Comparison of ENCODE assay signal across 8 cellular contexts in genomic region chr6:32843321-32843978, GRCh38. TPM values are rescaled to one million over a fixed set of nuclear protein-coding genes. Genes with fewer than 3 reads are reported as not detected.
DNase-seq lines count a peak whose midpoint lies in the region; ATAC-seq and TF ChIP-seq lines count a peak whose summit lies in the region.

No MANE protein-coding gene starts in this region.

- H3K27ac Mint-ChIP-seq in activated CD4-positive, alpha-beta T cell treated with anti-CD3 and anti-CD28 coated beads, Interleukin-2, amount 10 ng/mL, durations not matched to agents 7 days and 5 days = peak overlapping the region; percentile 100

- POLR2A ChIA-PET in activated CD4-positive, alpha-beta T cell treated with anti-CD3 and anti-CD28 coated beads, Interleukin-2, amount 10 ng/mL, durations not matched to agents 7 days and 5 days (lab: Charles Lee) = interaction anchor here (1.0 to 2.8 kb wide), 5 partner anchors 10 to 648 kb away, joined by 3 to 54 read pairs (median 5); partner anchors contain the start of genes PSMB9 and TAP1

- H3K36me3 ChIP-seq in SJSA1 = peaks cover 73% of the 10 kb centered on the region

- H3K27me3 ChIP-seq in SJSA1 (replicated peaks) = no peaks in the 10 kb centered on the region

- H3K27ac ChIP-seq in SJSA1 = peak overlapping the region; percentile 93

- CTCF ChIA-PET in activated CD4-positive, alpha-beta T cell treated with anti-CD3 and anti-CD28 coated beads, Interleukin-2, amount 10 ng/mL, durations not matched to agents 7 days and 5 days (lab: Charles Lee) = interaction anchor here (1.0 to 7.1 kb wide), 6 partner anchors 12 to 141 kb away, joined by 3 to 88 read pairs (median 4); partner anchors contain the start of genes HLA-DMA, PSMB9 and TAP1

- no peak for TF ChIP-seq CTCF in fibroblast of pulmonary artery (IDR thresholded peaks at IDR 0.05; ENCODE audit: low read length, missing control alignments)

- H3K4me3 ChIP-seq in SJSA1 (peak overlapping the region; percentile 68), fibroblast of pulmonary artery (replicated peaks; ENCODE audit: low read depth, low read length) (peak overlapping the region; percentile 92)

- no peaks in the 10 kb centered on the region for H3K9me3 ChIP-seq in SJSA1 (replicated peaks)

- H3K4me1 ChIP-seq in SJSA1 (replicated peaks) = peaks cover 19% of the 10 kb centered on the region

- H3K27me3 Mint-ChIP-seq in activated CD4-positive, alpha-beta T cell treated with anti-CD3 and anti-CD28 coated beads, Interleukin-2, amount 10 ng/mL, durations not matched to agents 7 days and 5 days = no peaks in the 10 kb centered on the region

- peaks cover 84% of the 10 kb centered on the region for H3K36me3 Mint-ChIP-seq in activated CD4-positive, alpha-beta T cell treated with anti-CD3 and anti-CD28 coated beads, Interleukin-2, amount 10 ng/mL, durations not matched to agents 7 days and 5 days (ENCODE audit: low read depth)

- H3K9me3 Mint-ChIP-seq in activated CD4-positive, alpha-beta T cell treated with anti-CD3 and anti-CD28 coated beads, Interleukin-2, amount 10 ng/mL, durations not matched to agents 7 days and 5 days = no peaks in the 10 kb centered on the region

- peak overlapping the region; percentile 99 for H3K4me3 Mint-ChIP-seq in activated CD4-positive, alpha-beta T cell treated with anti-CD3 and anti-CD28 coated beads, Interleukin-2, amount 10 ng/mL, durations not matched to agents 7 days and 5 days

- DNase-seq in activated CD4-positive, alpha-beta T cell treated with anti-CD3 and anti-CD28 coated beads, Interleukin-2, amount 10 ng/mL, durations not matched to agents 7 days and 5 days = peak; percentile 9
- no peak for DNase-seq in activated CD4-positive, alpha-beta T cell treated with anti-CD3 and anti-CD28 coated beads for 1 hour
- DNase-seq in SJSA1 (ENCODE audit: low read depth in 1 of 2, low spot score in 2 of 2) (no peak), fibroblast of pulmonary artery (ENCODE audit: low read depth) (no peak), retina (peak; percentile 78), NCI-H446 (lab: John Stamatoyannopoulos, UW) (no peak), DMS153 treated with DMSO at 0.1 percent for 48 hours (lab: John Stamatoyannopoulos, UW; ENCODE audit: unreplicated experiment) (no peak)

- peaks cover 73% of the 10 kb centered on the region for H3K4me1 Mint-ChIP-seq in activated CD4-positive, alpha-beta T cell treated with anti-CD3 and anti-CD28 coated beads, Interleukin-2, amount 10 ng/mL, durations not matched to agents 7 days and 5 days

- ATAC-seq in HG03196 (IDR thresholded peaks at IDR 0.05; ENCODE audit: unreplicated experiment) = no peak

RNA-seq across cellular contexts. Expression of gene PSMB8, which starts 0.4 kb away (rescaled TPM):
- total RNA-seq in activated CD4-positive, alpha-beta T cell treated with anti-CD3 and anti-CD28 coated beads, Interleukin-2, amount 10 ng/mL, durations not matched to agents 7 days and 5 days = 100 to 1,000 TPM; 307 to 379 TPM
- 107 and 118 TPM in 2 replicates for total RNA-seq in SJSA1 (2014; rRNA removed; shearing (Covaris generic))

RNA-seq across cellular contexts. Expression of gene TAP2, which starts 4.9 kb away (rescaled TPM):
- 100 to 1,000 TPM; 332 to 337 TPM for total RNA-seq in activated CD4-positive, alpha-beta T cell treated with anti-CD3 and anti-CD28 coated beads, Interleukin-2, amount 10 ng/mL, durations not matched to agents 7 days and 5 days
- total RNA-seq in SJSA1 (2014; rRNA removed; shearing (Covaris generic)) = 18.5 and 34.2 TPM in 2 replicates

RNA-seq across cellular contexts. Expression of gene TAP1, which starts 10.1 kb away (rescaled TPM):
- 100 to 1,000 TPM; 396 to 441 TPM for total RNA-seq in activated CD4-positive, alpha-beta T cell treated with anti-CD3 and anti-CD28 coated beads, Interleukin-2, amount 10 ng/mL, durations not matched to agents 7 days and 5 days
- total RNA-seq in SJSA1 (2014; rRNA removed; shearing (Covaris generic)) = 92.8 and 106 TPM in 2 replicates

RNA-seq across cellular contexts. Expression of gene PSMB9, which starts 10.5 kb away (rescaled TPM):
- total RNA-seq in activated CD4-positive, alpha-beta T cell treated with anti-CD3 and anti-CD28 coated beads, Interleukin-2, amount 10 ng/mL, durations not matched to agents 7 days and 5 days = 100 to 1,000 TPM; 329 to 391 TPM
- 66.0 and 91.8 TPM in 2 replicates for total RNA-seq in SJSA1 (2014; rRNA removed; shearing (Covaris generic))

RNA-seq across cellular contexts. Expression of gene HLA-DOB, which starts 26.6 kb away (rescaled TPM):
- 1 to 10 TPM; 2.4 to 2.9 TPM for total RNA-seq in activated CD4-positive, alpha-beta T cell treated with anti-CD3 and anti-CD28 coated beads, Interleukin-2, amount 10 ng/mL, durations not matched to agents 7 days and 5 days
- 0.32 TPM in 1 of 2 replicates, not detected in the other for total RNA-seq in SJSA1 (2014; rRNA removed; shearing (Covaris generic))

Comparison
In these comparisons a context has a peak if more than half of its experiments do, and no peak if none do; other contexts are left out.
1. DNase-seq: peak in activated CD4-positive, alpha-beta T cell treated with anti-CD3 and anti-CD28 coated beads, Interleukin-2, amount 10 ng/mL, durations not matched to agents 7 days and 5 days (single experiment) and retina (single experiment); none in activated CD4-positive, alpha-beta T cell treated with anti-CD3 and anti-CD28 coated beads for 1 hour (single experiment), SJSA1 (0 of 2), fibroblast of pulmonary artery (single experiment), NCI-H446 (0 of 2) and DMS153 treated with DMSO at 0.1 percent for 48 hours (single experiment).